In the genomic region with DNA sequence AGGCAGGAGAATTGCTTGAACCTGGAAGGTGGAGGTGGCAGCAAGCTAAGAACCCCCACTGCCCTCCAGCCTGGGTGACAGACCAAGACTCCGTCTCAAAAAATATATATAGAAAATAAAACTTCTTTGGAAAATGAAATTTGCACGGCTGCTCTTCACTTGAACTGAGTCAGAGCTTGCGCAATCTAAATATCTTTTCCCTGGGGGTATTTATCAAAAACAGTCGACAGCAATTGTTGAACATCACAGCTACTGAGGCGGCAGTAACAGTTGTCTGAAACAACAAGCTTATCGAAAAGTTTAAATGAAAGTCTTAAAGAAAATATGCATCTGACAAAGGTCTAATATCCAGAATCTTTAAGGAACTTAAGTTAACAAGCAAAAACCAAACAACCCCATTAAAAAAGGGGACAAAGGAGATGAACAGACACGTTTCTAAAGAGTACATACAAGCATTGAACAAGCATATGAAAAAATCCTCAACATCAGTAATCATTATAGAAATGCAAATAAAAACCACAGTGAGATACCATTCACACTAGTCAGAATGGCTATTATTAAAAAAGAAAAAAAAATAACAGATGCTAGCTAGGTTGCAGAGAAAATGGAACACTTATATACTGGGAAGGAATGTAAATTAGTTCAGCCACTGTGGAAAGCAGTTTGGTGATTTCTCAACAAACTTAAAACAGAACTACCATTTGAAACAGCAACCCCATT, we compare ENCODE assay signal across 1 cellular context.
TF ChIP-seq lines count a peak whose summit lies in the region.

No MANE protein-coding gene starts in this region.

TF ChIP-seq in WTC11, 78 proteins besides CTCF, POLR2A, EP300 and RAD21 (continued from another document):
- TF ChIP-seq, protein P1, sequence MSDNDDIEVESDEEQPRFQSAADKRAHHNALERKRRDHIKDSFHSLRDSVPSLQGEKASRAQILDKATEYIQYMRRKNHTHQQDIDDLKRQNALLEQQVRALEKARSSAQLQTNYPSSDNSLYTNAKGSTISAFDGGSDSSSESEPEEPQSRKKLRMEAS (CRISPR knock-in tag; IDR thresholded peaks at IDR 0.05): no peak
- TF ChIP-seq NFYB (CRISPR knock-in tag; conservative IDR thresholded peaks at IDR 0.05; ENCODE audit: low read depth): no peak
- TF ChIP-seq NR3C1 (CRISPR knock-in tag; conservative IDR thresholded peaks at IDR 0.05; ENCODE audit: low read depth): no peak
- no peak for TF ChIP-seq ESRRA (CRISPR knock-in tag; IDR thresholded peaks at IDR 0.05; ENCODE audit: borderline replicate concordance)
- TF ChIP-seq SMAD4 (CRISPR knock-in tag; IDR thresholded peaks at IDR 0.05): no peak
- TF ChIP-seq PRRX2 (CRISPR knock-in tag; IDR thresholded peaks at IDR 0.05): no peak
- no peak for TF ChIP-seq RELA (CRISPR knock-in tag; IDR thresholded peaks at IDR 0.05; ENCODE audit: borderline replicate concordance)
